Comparison of ENCODE assay signal across 14 cellular contexts in genomic region chr17:66675273-66675990, GRCh38.
DNase-seq lines count a peak whose midpoint lies in the region; ATAC-seq and TF ChIP-seq lines count a peak whose summit lies in the region.
"Had no signal": no experiment of that assay in that cellular context is flagged by ENCODE, and none has a peak within 500 bp of the region (broad histone marks: within the 10 kb centered on the region; RNA-seq: fewer than 3 reads in every experiment).

No MANE protein-coding gene starts in this region.

- no peaks in the 10 kb centered on the region for H4K20me1 ChIP-seq in PC-3 (ENCODE audit: low read length)
- H4K20me1 ChIP-seq: BLaER1 had no signal

- POLR2A ChIA-PET in PC-3 (lab: Charles Lee; ENCODE audit: unreplicated experiment): no interaction called here

- TF ChIP-seq CTCF in PC-3 (conservative IDR thresholded peaks at IDR 0.05; ENCODE audit: low read depth, low read length) (no peak), tibial nerve (IDR thresholded peaks at IDR 0.05) (no peak)

- no peak for TF ChIP-seq EP300 in tibial nerve (IDR thresholded peaks at IDR 0.05)

- ATAC-seq in PC-3: no peak
- ATAC-seq in Right ventricle myocardium superior (ENCODE audit: poor library complexity): no peak
- no peak for ATAC-seq in HG02571 (IDR thresholded peaks at IDR 0.05; ENCODE audit: unreplicated experiment)
- ATAC-seq: stimulated activated naive CD8-positive, alpha-beta T cell treated with anti-CD3 and anti-CD28 coated beads, Interleukin-15, amount 100 ng/mL, for 72 hours had no signal

- H3K4me3 ChIP-seq in PC-3 (ENCODE audit: low read length): peak overlapping the region; percentile 47; the same call in 1 of the 2 replicates
- H3K4me3 ChIP-seq in mucosa of rectum (ENCODE audit: low read length in 2 of 2): no peak overlapping the region
- H3K4me3 ChIP-seq in tibial nerve: no peak overlapping the region
- H3K4me3 ChIP-seq: BLaER1 had no signal

- no peaks in the 10 kb centered on the region for H3K9me2 ChIP-seq in PC-3 (replicated peaks; ENCODE audit: low read length)

- H3K27ac ChIP-seq in PC-3 (ENCODE audit: low read length) (peak overlapping the region; percentile 78), cingulate gyrus (ENCODE audit: low read depth, low read length) (peak overlapping the region; percentile 88), mucosa of rectum (ENCODE audit: low read depth in 2 of 2, low read length in 2 of 2) (peak overlapping the region; percentile 75 to 90), tibial nerve (peak overlapping the region; percentile 52 to 84 (median 70))
- H3K27ac ChIP-seq: BLaER1 had no signal

- H3K36me3 ChIP-seq in PC-3 (ENCODE audit: low read depth, low read length) (no peaks in the 10 kb centered on the region), mucosa of rectum (ENCODE audit: control insufficient read depth in 2 of 2, insufficient read depth in 2 of 2, low read length in 2 of 2) (no peaks in the 10 kb centered on the region), tibial nerve (peaks cover 0 to 7% (median 0%) of the 10 kb centered on the region in 3 donors)
- H3K36me3 ChIP-seq: BLaER1 had no signal

- H3K4me1 ChIP-seq in PC-3 (ENCODE audit: insufficient read depth, low read length): peaks cover 45% of the 10 kb centered on the region
- H3K4me1 ChIP-seq in mucosa of rectum (ENCODE audit: control insufficient read depth in 2 of 2, insufficient read depth in 2 of 2, low read length in 2 of 2): peaks cover 21 to 25% of the 10 kb centered on the region in 2 donors
- H3K4me1 ChIP-seq in tibial nerve: peaks cover 0 to 31% (median 9%) of the 10 kb centered on the region in 4 donors

- peak overlapping the region; percentile 57; the same call in 1 of the 2 replicates for H2AFZ ChIP-seq in PC-3 (ENCODE audit: low read length)

- no peaks in the 10 kb centered on the region for H3K9me3 ChIP-seq in PC-3 (ENCODE audit: low read length)
- H3K9me3 ChIP-seq in mucosa of rectum (ENCODE audit: control insufficient read depth in 2 of 2, low read length in 2 of 2): no peaks in the 10 kb centered on the region
- peaks cover 0 to 3% (median 0%) of the 10 kb centered on the region in 4 donors for H3K9me3 ChIP-seq in tibial nerve
- H3K9me3 ChIP-seq: BLaER1 had no signal

- 87 to 89% methylated on average over 15 to 16 of the region's 16 CpGs for WGBS in tibial nerve, 2 donors

- TF ChIP-seq POLR2A in tibial nerve (IDR thresholded peaks at IDR 0.05): no peak

- BruUV-seq in PC-3 (replicated peaks; lab: Mats Ljungman, UMichigan): no TSS peak

- no peaks in the 10 kb centered on the region for H3K79me2 ChIP-seq in PC-3 (ENCODE audit: low read length)

- CTCF ChIA-PET in PC-3 (lab: Charles Lee): interaction anchor here (0.5 to 1.0 kb wide), 3 partner anchors 15 to 244 kb away, joined by 3 read pairs; no protein-coding TSS in a partner anchor

- H3F3A ChIP-seq in PC-3 (ENCODE audit: low read length, unreplicated experiment): peaks cover 4% of the 10 kb centered on the region

- H3K9ac ChIP-seq in PC-3 (ENCODE audit: low read length) (0 out of 2 replicates have a peak overlapping the region, but pooled peaks have one; percentile 36), mucosa of rectum (ENCODE audit: low read depth in 1 of 2, low read length in 2 of 2) (peak overlapping the region in 1 of 2 donors; percentile 52)
- H3K9ac ChIP-seq: BLaER1 had no signal

- intact Hi-C loops in PC-3 (cut with micrococcal nuclease): no loop called here
- intact Hi-C loops in Right ventricle myocardium superior (cut with DNase I): loop anchor here (2.0 kb wide), 1 partner anchor 421 kb away; no protein-coding TSS in a partner anchor

- H3K4me2 ChIP-seq in PC-3 (ENCODE audit: low read length): peak overlapping the region; percentile 75
- H3K4me2 ChIP-seq: BLaER1 had no signal

- DNase-seq in PC-3 (no peak), tibial nerve (ENCODE audit: low spot score in 2 of 2) (no peak), Right ventricle myocardium superior (no peak)
- no peak for DNase-seq in activated effector memory CD4-positive, alpha-beta T cell treated with anti-CD3 and anti-CD28 coated beads, Interleukin-2, amount 50 U/mL, for 16 hours
- DNase-seq: activated CD4-positive, alpha-beta memory T cell treated with anti-CD3 and anti-CD28 coated beads for 36 hours; activated T-cell treated with anti-CD3 and anti-CD28 coated beads, Interleukin-2, amount 50 U/mL, for 48 hours; islet precursor cell; NCI-H1436; NCI-H226; stimulated activated naive CD8-positive, alpha-beta T cell treated with anti-CD3 and anti-CD28 coated beads, Interleukin-15, amount 100 ng/mL, for 72 hours had no signal

- H3K27me3 ChIP-seq in PC-3 (ENCODE audit: low read length): no peaks in the 10 kb centered on the region
- no peaks in the 10 kb centered on the region for H3K27me3 ChIP-seq in mucosa of rectum (ENCODE audit: control insufficient read depth in 2 of 2, insufficient read depth in 2 of 2, low read length in 2 of 2)
- no peaks in the 10 kb centered on the region for H3K27me3 ChIP-seq in tibial nerve
- H3K27me3 ChIP-seq: BLaER1 had no signal
